ENCODE assay signal across 13 cellular contexts in genomic region chr2:227082286-227082685, GRCh38.
A peak's percentile ranks its signal among the peaks of the same experiment; 100 is the strongest.
DNase-seq lines count a peak whose midpoint lies in the region; ATAC-seq and TF ChIP-seq lines count a peak whose summit lies in the region.
"Had no signal": no experiment of that assay in that cellular context is flagged by ENCODE, and none has a peak within 500 bp of the region (broad histone marks: within the 10 kb centered on the region; RNA-seq: fewer than 3 reads in every experiment).

No MANE protein-coding gene starts in this region.

- peaks cover 66% of the 10 kb centered on the region for H3K4me1 Mint-ChIP-seq in HFFc6 (ENCODE audit: low read depth)
- H3K4me1 Mint-ChIP-seq in stimulated activated naive B cell treated with anti-CD40 and anti-IgM and Interleukin-4, amounts not matched to agents 10 μg/mL and 1 μg/mL and 100 μg/mL, for 72 hours = peaks cover 0 to 5% of the 10 kb centered on the region in 2 donors
- H3K4me1 Mint-ChIP-seq: activated CD4-positive, alpha-beta memory T cell treated with anti-CD3 and anti-CD28 coated beads, Interleukin-2, amount 10 ng/mL, durations not matched to agents 7 days and 5 days; activated naive CD8-positive, alpha-beta T cell treated with anti-CD3 and anti-CD28 coated beads, Interleukin-2, amount 10 ng/mL, durations not matched to agents 7 days and 5 days; nephron had no signal

- intact Hi-C loops in posterior vena cava (cut with DNase I) = no loop called here

- H3K79me1 ChIP-seq in neuronal stem cell (ENCODE audit: low read depth, low read length) = no peaks in the 10 kb centered on the region

- no peak overlapping the region for H2BK120ac ChIP-seq in neuronal stem cell (ENCODE audit: low read depth, low read length)

- H4K8ac ChIP-seq in neuronal stem cell (ENCODE audit: low read depth, low read length) = no peak overlapping the region

- no peaks in the 10 kb centered on the region for H3K36me3 ChIP-seq in MG63
- no peaks in the 10 kb centered on the region for H3K36me3 ChIP-seq in neuronal stem cell (replicated peaks in 1 of 2; ENCODE audit: control insufficient read depth in 2 of 2, insufficient read depth in 2 of 2, low read length in 2 of 2)

- H3K4me3 ChIP-seq in MG63 = no peak overlapping the region
- H3K4me3 ChIP-seq in neuronal stem cell (ENCODE audit: low read length in 2 of 2) = no peak overlapping the region

- no peaks in the 10 kb centered on the region; the same call in none of the 2 replicates for H3K27me3 Mint-ChIP-seq in HFFc6 (ENCODE audit: insufficient read depth)
- peaks cover 0 to 22% of the 10 kb centered on the region in 2 donors for H3K27me3 Mint-ChIP-seq in stimulated activated naive B cell treated with anti-CD40 and anti-IgM and Interleukin-4, amounts not matched to agents 10 μg/mL and 1 μg/mL and 100 μg/mL, for 72 hours
- H3K27me3 Mint-ChIP-seq: activated CD4-positive, alpha-beta memory T cell treated with anti-CD3 and anti-CD28 coated beads, Interleukin-2, amount 10 ng/mL, durations not matched to agents 7 days and 5 days had no signal

- H3K4ac ChIP-seq in neuronal stem cell (ENCODE audit: low read length) = no peak overlapping the region

- WGBS in neuronal stem cell (ENCODE audit: extremely low coverage in 2 of 2, insufficient read length in 2 of 2, insufficient replicate concordance in 1 of 2), 2 donors = no CpG with 5 or more reads among the region's 1 CpG

- H2AK5ac ChIP-seq in neuronal stem cell (ENCODE audit: low read depth, low read length) = no peak overlapping the region

- H3K27ac ChIP-seq in neuronal stem cell (replicated peaks; ENCODE audit: low read length) = no peak overlapping the region

- no peaks in the 10 kb centered on the region for H3K4me1 ChIP-seq in neuronal stem cell (ENCODE audit: control insufficient read depth in 2 of 2, insufficient read depth in 1 of 2, low read depth in 1 of 2, low read length in 2 of 2)

- H3K14ac ChIP-seq in neuronal stem cell (ENCODE audit: low read length) = no peak overlapping the region

- no peak overlapping the region for H2BK15ac ChIP-seq in neuronal stem cell (ENCODE audit: low read length)

- H4K91ac ChIP-seq in neuronal stem cell (ENCODE audit: low read depth, low read length, poor library complexity) = no peak overlapping the region

- TF ChIP-seq CTCF in HFFc6 (IDR thresholded peaks at IDR 0.05) = no peak

- no peak overlapping the region for H3K18ac ChIP-seq in neuronal stem cell (ENCODE audit: low read length)

- H2AFZ ChIP-seq in neuronal stem cell (ENCODE audit: low read length) = no peak overlapping the region

- no peak overlapping the region for H3K23ac ChIP-seq in neuronal stem cell (ENCODE audit: low read depth, low read length, poor library complexity)

- H3K4me3 Mint-ChIP-seq in HFFc6 = no peak overlapping the region
- no peak overlapping the region for H3K4me3 Mint-ChIP-seq in stimulated activated naive B cell treated with anti-CD40 and anti-IgM and Interleukin-4, amounts not matched to agents 10 μg/mL and 1 μg/mL and 100 μg/mL, for 72 hours
- H3K4me3 Mint-ChIP-seq: activated CD4-positive, alpha-beta memory T cell treated with anti-CD3 and anti-CD28 coated beads, Interleukin-2, amount 10 ng/mL, durations not matched to agents 7 days and 5 days; activated naive CD8-positive, alpha-beta T cell treated with anti-CD3 and anti-CD28 coated beads, Interleukin-2, amount 10 ng/mL, durations not matched to agents 7 days and 5 days; nephron had no signal

- no peaks in the 10 kb centered on the region; the same call in 1 of the 2 replicates for H3K27me3 ChIP-seq in MG63
- no peaks in the 10 kb centered on the region for H3K27me3 ChIP-seq in neuronal stem cell (ENCODE audit: control insufficient read depth in 3 of 3, insufficient read depth in 3 of 3, low read depth in 1 of 3, low read length in 3 of 3)

- H2BK5ac ChIP-seq in neuronal stem cell (ENCODE audit: low read length) = no peak overlapping the region

- H3K9ac ChIP-seq in neuronal stem cell (ENCODE audit: low read depth, low read length, poor library complexity) = no peak overlapping the region

- no peak overlapping the region for H2BK12ac ChIP-seq in neuronal stem cell (ENCODE audit: low read length)

- no peak overlapping the region for H3K4me2 ChIP-seq in neuronal stem cell (ENCODE audit: insufficient read depth, low read length, poor library complexity, severe bottlenecking)

- ATAC-seq in HG03196 (IDR thresholded peaks at IDR 0.05; ENCODE audit: unreplicated experiment) = peak; percentile 91
- peak; percentile 67 to 92 for ATAC-seq in stimulated activated naive B cell treated with anti-CD40 and anti-IgM and Interleukin-4, amounts not matched to agents 10 μg/mL and 1 μg/mL and 100 μg/mL, for 72 hours (replicated peaks)

- peak overlapping the region; percentile 64 for H3K27ac Mint-ChIP-seq in HFFc6
- no peak overlapping the region for H3K27ac Mint-ChIP-seq in stimulated activated naive B cell treated with anti-CD40 and anti-IgM and Interleukin-4, amounts not matched to agents 10 μg/mL and 1 μg/mL and 100 μg/mL, for 72 hours
- H3K27ac Mint-ChIP-seq: activated CD4-positive, alpha-beta memory T cell treated with anti-CD3 and anti-CD28 coated beads, Interleukin-2, amount 10 ng/mL, durations not matched to agents 7 days and 5 days; activated naive CD8-positive, alpha-beta T cell treated with anti-CD3 and anti-CD28 coated beads, Interleukin-2, amount 10 ng/mL, durations not matched to agents 7 days and 5 days; nephron had no signal

- H3K9me3 ChIP-seq in MG63 = no peaks in the 10 kb centered on the region
- no peaks in the 10 kb centered on the region for H3K9me3 ChIP-seq in neuronal stem cell (replicated peaks in 1 of 2; ENCODE audit: control insufficient read depth in 2 of 2, insufficient read depth in 1 of 2, low read depth in 1 of 2, low read length in 2 of 2)

- H3K36me3 Mint-ChIP-seq in HFFc6 (ENCODE audit: low read depth) = no peaks in the 10 kb centered on the region
- peaks cover 1 to 4% of the 10 kb centered on the region in 2 donors for H3K36me3 Mint-ChIP-seq in stimulated activated naive B cell treated with anti-CD40 and anti-IgM and Interleukin-4, amounts not matched to agents 10 μg/mL and 1 μg/mL and 100 μg/mL, for 72 hours
- H3K36me3 Mint-ChIP-seq: activated naive CD8-positive, alpha-beta T cell treated with anti-CD3 and anti-CD28 coated beads, Interleukin-2, amount 10 ng/mL, durations not matched to agents 7 days and 5 days had no signal

- no peaks in the 10 kb centered on the region for H3K9me3 Mint-ChIP-seq in HFFc6
- no peaks in the 10 kb centered on the region for H3K9me3 Mint-ChIP-seq in stimulated activated naive B cell treated with anti-CD40 and anti-IgM and Interleukin-4, amounts not matched to agents 10 μg/mL and 1 μg/mL and 100 μg/mL, for 72 hours
- H3K9me3 Mint-ChIP-seq: activated CD4-positive, alpha-beta memory T cell treated with anti-CD3 and anti-CD28 coated beads, Interleukin-2, amount 10 ng/mL, durations not matched to agents 7 days and 5 days; nephron had no signal

- DNase-seq in NCI-H2029 (lab: John Stamatoyannopoulos, UW) = peak; percentile 8
- no peak for DNase-seq in NCI-H2029 treated with DMSO at 0.1 percent for 48 hours (lab: John Stamatoyannopoulos, UW)
- peak; percentile 2 for DNase-seq in HFFc6
- no peak for DNase-seq in stimulated activated naive B cell treated with anti-CD40 and anti-IgM and Interleukin-4, amounts not matched to agents 10 μg/mL and 1 μg/mL and 100 μg/mL, for 72 hours
- DNase-seq in MG63 = no peak
- no peak for DNase-seq in neuronal stem cell (ENCODE audit: low spot score)
- DNase-seq in posterior vena cava (ENCODE audit: low spot score) = no peak
- DNase-seq: activated CD4-positive, alpha-beta memory T cell treated with anti-CD3 and anti-CD28 coated beads, Interleukin-2, amount 10 ng/mL, durations not matched to agents 7 days and 5 days; activated naive CD8-positive, alpha-beta T cell treated with anti-CD3 and anti-CD28 coated beads, Interleukin-2, amount 10 ng/mL, durations not matched to agents 7 days and 5 days; Calu3; NCI-H1694 had no signal

Comparison
In these comparisons a context has a peak if more than half of its experiments do, and no peak if none do; other contexts are left out.
1. DNase-seq: peak in NCI-H2029 (single experiment) and HFFc6 (single experiment); none in NCI-H2029 treated with DMSO at 0.1 percent for 48 hours (single experiment), stimulated activated naive B cell treated with anti-CD40 and anti-IgM and Interleukin-4, amounts not matched to agents 10 μg/mL and 1 μg/mL and 100 μg/mL, for 72 hours (single experiment), MG63 (single experiment), neuronal stem cell (single experiment) and posterior vena cava (single experiment).